ENCODE assay signal across 1 cellular context in the genomic region with DNA sequence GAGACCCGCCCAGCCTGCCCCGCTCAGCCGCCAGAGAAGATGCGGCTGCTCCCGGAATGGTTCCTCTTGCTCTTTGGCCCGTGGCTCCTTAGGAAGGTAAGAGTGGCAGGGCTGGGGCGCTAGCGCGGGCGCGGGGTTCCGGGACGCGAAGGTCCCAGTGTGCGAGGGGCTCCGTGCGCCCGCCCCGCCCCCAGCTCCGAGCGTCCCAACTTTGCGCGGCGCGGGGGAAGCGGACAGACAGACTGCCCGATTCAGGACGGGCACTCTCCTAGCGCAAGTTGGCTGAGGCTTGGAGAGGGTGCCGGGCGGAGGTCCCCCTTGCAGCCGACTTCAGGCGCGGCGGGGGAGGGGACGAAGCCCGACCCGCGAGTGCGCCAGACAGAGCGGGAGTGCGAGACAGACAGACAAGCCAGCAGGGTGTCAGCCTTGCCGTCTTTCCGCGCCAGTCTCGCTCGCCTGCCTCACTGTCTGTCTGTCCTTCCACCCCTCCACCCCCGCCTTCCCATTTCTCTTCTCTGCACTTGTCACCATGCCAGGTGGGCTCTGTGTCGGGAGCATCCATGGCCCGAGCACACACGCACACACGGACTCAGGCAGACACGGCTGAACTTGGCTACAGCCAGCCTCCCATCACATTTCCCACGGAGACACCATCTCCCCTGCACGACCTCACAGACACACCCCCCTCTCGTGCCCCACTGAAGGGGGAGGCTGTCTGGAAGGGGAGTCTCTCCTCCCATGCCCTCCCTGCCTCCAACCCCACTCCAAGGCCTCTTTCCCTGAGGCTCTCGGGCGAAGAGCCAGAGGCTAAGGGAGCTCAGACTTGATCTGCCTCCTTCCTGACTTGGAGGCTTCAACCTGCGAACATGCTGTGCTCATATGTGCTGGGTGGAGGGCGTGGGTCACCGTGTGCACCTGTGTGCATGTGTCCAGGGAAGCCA.
TF ChIP-seq lines count a peak whose summit lies in the region.

No MANE protein-coding gene starts in this region.

TF ChIP-seq in HepG2, 621 proteins besides CTCF, POLR2A, EP300 and RAD21:
- TF ChIP-seq ZNF407 (CRISPR knock-in tag; IDR thresholded peaks at IDR 0.05; ENCODE audit: not compliant biosample characterization) (peak; percentile 41), MTA1 (CRISPR knock-in tag; IDR thresholded peaks at IDR 0.05; ENCODE audit: borderline replicate concordance) (0 out of 2 replicates have a peak, but pooled peaks have one; percentile 18), KDM2A (CRISPR knock-in tag; IDR thresholded peaks at IDR 0.05; ENCODE audit: borderline replicate concordance, low read depth) (0 out of 2 replicates have a peak, but pooled peaks have one; percentile 11), ZFP91 (CRISPR knock-in tag; IDR thresholded peaks at IDR 0.05; ENCODE audit: borderline replicate concordance) (peak; percentile 15; the same call in 1 of the 2 replicates), ZNF768 (CRISPR knock-in tag; IDR thresholded peaks at IDR 0.05) (no peak), FIP1L1 (IDR thresholded peaks at IDR 0.05; ENCODE audit: borderline replicate concordance, insufficient read depth, low read depth, low read length) (no peak), MAZ (IDR thresholded peaks at IDR 0.05; ENCODE audit: borderline replicate concordance, low read depth, low read length) (no peak), MAZ (CRISPR knock-in tag; IDR thresholded peaks at IDR 0.05; ENCODE audit: low read depth) (0 out of 2 replicates have a peak, but pooled peaks have one; percentile 9), CCDC6 (CRISPR knock-in tag; IDR thresholded peaks at IDR 0.05) (no peak), ZNF597 (CRISPR knock-in tag; IDR thresholded peaks at IDR 0.05) (no peak), ZNF83 (CRISPR knock-in tag; IDR thresholded peaks at IDR 0.05; ENCODE audit: borderline replicate concordance) (0 out of 2 replicates have a peak, but pooled peaks have one; percentile 66), EZH2 (conservative IDR thresholded peaks at IDR 0.05; ENCODE audit: low read depth, low read length) (peak; percentile 11), ZNF563 (CRISPR knock-in tag; IDR thresholded peaks at IDR 0.05) (0 out of 2 replicates have a peak, but pooled peaks have one; percentile 4), ZNF800 (CRISPR knock-in tag; IDR thresholded peaks at IDR 0.05) (peak; percentile 11; the same call in 1 of the 2 replicates), HNRNPLL (IDR thresholded peaks at IDR 0.05; ENCODE audit: low read depth, low read length, poor library complexity, severe bottlenecking) (peak; percentile 40)
- TF ChIP-seq, protein P1, sequence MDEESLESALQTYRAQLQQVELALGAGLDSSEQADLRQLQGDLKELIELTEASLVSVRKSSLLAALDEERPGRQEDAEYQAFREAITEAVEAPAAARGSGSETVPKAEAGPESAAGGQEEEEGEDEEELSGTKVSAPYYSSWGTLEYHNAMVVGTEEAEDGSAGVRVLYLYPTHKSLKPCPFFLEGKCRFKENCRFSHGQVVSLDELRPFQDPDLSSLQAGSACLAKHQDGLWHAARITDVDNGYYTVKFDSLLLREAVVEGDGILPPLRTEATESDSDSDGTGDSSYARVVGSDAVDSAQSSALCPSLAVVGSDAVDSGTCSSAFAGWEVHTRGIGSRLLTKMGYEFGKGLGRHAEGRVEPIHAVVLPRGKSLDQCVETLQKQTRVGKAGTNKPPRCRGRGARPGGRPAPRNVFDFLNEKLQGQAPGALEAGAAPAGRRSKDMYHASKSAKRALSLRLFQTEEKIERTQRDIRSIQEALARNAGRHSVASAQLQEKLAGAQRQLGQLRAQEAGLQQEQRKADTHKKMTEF (CRISPR knock-in tag; IDR thresholded peaks at IDR 0.05), result no peak
- TF ChIP-seq, protein P2, sequence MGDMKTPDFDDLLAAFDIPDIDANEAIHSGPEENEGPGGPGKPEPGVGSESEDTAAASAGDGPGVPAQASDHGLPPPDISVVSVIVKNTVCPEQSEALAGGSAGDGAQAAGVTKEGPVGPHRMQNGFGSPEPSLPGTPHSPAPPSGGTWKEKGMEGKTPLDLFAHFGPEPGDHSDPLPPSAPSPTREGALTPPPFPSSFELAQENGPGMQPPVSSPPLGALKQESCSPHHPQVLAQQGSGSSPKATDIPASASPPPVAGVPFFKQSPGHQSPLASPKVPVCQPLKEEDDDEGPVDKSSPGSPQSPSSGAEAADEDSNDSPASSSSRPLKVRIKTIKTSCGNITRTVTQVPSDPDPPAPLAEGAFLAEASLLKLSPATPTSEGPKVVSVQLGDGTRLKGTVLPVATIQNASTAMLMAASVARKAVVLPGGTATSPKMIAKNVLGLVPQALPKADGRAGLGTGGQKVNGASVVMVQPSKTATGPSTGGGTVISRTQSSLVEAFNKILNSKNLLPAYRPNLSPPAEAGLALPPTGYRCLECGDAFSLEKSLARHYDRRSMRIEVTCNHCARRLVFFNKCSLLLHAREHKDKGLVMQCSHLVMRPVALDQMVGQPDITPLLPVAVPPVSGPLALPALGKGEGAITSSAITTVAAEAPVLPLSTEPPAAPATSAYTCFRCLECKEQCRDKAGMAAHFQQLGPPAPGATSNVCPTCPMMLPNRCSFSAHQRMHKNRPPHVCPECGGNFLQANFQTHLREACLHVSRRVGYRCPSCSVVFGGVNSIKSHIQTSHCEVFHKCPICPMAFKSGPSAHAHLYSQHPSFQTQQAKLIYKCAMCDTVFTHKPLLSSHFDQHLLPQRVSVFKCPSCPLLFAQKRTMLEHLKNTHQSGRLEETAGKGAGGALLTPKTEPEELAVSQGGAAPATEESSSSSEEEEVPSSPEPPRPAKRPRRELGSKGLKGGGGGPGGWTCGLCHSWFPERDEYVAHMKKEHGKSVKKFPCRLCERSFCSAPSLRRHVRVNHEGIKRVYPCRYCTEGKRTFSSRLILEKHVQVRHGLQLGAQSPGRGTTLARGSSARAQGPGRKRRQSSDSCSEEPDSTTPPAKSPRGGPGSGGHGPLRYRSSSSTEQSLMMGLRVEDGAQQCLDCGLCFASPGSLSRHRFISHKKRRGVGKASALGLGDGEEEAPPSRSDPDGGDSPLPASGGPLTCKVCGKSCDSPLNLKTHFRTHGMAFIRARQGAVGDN (CRISPR knock-in tag; IDR thresholded peaks at IDR 0.05), result peak; percentile 6
